26 cellular contexts compared by ENCODE assay signal in the genomic region with DNA sequence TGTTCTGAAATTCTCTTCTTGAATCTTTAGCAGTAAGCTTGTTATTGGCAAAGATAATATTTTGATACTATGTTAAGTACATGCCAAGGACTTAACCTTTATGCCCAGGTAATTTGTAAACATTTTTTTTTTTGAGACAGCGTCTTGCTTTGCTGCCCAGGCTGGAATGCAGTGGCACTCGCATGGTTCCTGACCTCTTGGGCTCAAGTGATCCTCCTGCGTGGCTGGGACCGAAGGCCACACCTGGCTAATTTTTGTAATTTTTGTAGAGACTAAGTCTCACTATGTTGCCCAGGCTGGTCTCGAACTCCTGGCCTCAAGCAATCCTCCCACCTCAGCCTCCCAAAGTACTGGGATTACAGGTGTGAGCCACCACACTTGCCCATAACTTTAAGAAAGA.
"Had no signal": no experiment of that assay in that cellular context is flagged by ENCODE, and none has a peak within 500 bp of the region (broad histone marks: within the 10 kb centered on the region; RNA-seq: fewer than 3 reads in every experiment).

No MANE protein-coding gene starts in this region.

- H3K4me2 ChIP-seq: neural progenitor cell had no signal

- H3K9me3 ChIP-seq: ovary, psoas muscle, right lobe of liver, sigmoid colon, testis, upper lobe of left lung, vagina had no signal

- H3K9ac ChIP-seq: neural progenitor cell, parathyroid adenoma had no signal

- H3K4me1 ChIP-seq: neural progenitor cell, psoas muscle, sigmoid colon, testis, tibial nerve, upper lobe of left lung, vagina had no signal

- H3K4me3 ChIP-seq: neural progenitor cell, ovary, psoas muscle, right lobe of liver, sigmoid colon, suprapubic skin, testis, tibial nerve, upper lobe of left lung, vagina had no signal

- FAIRE-seq: small intestine, urothelium cell line had no signal

- H3K36me3 ChIP-seq: neural progenitor cell, ovary, right lobe of liver, sigmoid colon, suprapubic skin, tibial nerve, upper lobe of left lung, vagina had no signal

- H3K27me3 ChIP-seq: neural progenitor cell, ovary, right lobe of liver, sigmoid colon, testis, tibial nerve, upper lobe of left lung, vagina had no signal

- H3K79me2 ChIP-seq: parathyroid adenoma had no signal

- ATAC-seq: natural killer cell, psoas muscle, right cardiac atrium had no signal

- H2AFZ ChIP-seq: neural progenitor cell, parathyroid adenoma had no signal

- H3K27ac ChIP-seq: neural progenitor cell, ovary, parathyroid adenoma, psoas muscle, right lobe of liver, sigmoid colon, testis, tibial nerve, upper lobe of left lung, vagina had no signal

- DNase-seq: natural killer cell; occipital lobe; ovary; posterior cingulate gyrus; psoas muscle; right cardiac atrium; right lobe of liver; sigmoid colon; small intestine; stimulated activated CD4-positive, alpha-beta T cell treated with anti-CD3 and anti-CD28 coated beads, Interleukin-15, amount 100 ng/mL, for 24 hours; stimulated activated CD4-positive, alpha-beta T cell treated with anti-CD3 and anti-CD28 coated beads, Interleukin-2, amount 100 ng/mL, for 24 hours; stimulated activated CD4-positive, alpha-beta T cell treated with anti-CD3 and anti-CD28 coated beads, Interleukin-2, amount 100 ng/mL, for 48 hours; stimulated activated CD4-positive, alpha-beta T cell treated with anti-CD3 and anti-CD28 coated beads, Interleukin-4, amount 100 ng/mL, for 24 hours; stimulated activated naive B cell treated with anti-CD40 and anti-IgM and Interleukin-4, amounts not matched to agents 10 μg/mL and 1 μg/mL and 100 μg/mL, for 72 hours; stimulated activated naive CD4-positive, alpha-beta T cell treated with Interleukin-2 at 50 U/mL for 16 hours; stimulated activated naive CD8-positive, alpha-beta T cell treated with anti-CD3 and anti-CD28 coated beads, Interleukin-15, amount 100 ng/mL, for 72 hours; substantia nigra; testis; trophoblast cell; upper lobe of left lung had no signal
